In the genomic region with DNA sequence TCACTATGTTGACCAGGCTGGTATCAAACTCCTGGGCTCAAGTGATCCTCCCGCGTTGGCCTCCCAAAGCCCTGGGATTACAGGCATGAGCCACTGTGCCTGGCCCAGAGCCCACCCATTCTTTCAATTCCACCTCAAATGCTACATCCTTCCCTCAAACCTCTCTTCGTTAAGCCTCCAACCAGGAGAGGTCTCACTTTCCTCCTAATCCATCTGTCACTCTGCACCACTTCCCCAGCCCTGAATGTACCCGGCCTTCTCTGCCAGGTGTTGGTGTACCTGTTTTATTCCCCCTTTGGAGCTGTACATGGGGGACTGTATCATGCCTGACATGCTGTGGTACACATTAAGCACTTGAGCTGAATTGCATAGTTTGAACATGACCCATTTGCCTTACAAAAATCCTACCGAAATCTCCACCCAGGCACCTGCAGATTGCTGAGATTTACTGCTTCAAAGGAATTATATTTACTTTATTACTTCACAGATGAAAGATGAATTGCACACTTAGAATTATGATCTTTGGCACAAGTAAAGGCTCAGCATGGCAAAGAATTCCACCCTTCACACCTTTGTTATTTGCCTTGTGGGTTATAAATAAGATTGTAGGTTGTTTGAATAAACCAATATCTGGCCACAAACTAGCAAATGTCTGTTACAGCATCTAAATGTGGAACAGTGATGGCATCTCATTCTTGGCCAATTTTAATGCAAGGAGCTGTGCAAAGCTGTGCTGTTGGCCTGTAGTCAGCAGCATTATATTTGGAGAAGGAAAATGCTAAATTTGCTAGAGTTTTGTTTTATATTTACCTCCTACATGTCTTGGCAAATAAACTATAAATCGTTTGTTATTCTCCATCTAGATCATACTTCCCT, we compare ENCODE assay signal across 1 cellular context.
TF ChIP-seq lines count a peak whose summit lies in the region.

No MANE protein-coding gene starts in this region.

TF ChIP-seq in GM12891, 5 proteins besides CTCF, POLR2A, EP300 and RAD21:
- TF ChIP-seq TAF1 (IDR thresholded peaks at IDR 0.05; ENCODE audit: low read depth, low read length) (no peak), POLR2AphosphoS5 (IDR thresholded peaks at IDR 0.05; ENCODE audit: low read depth, low read length) (no peak), SPI1 (IDR thresholded peaks at IDR 0.05; ENCODE audit: low read depth, low read length) (no peak), POU2F2 (IDR thresholded peaks at IDR 0.05; ENCODE audit: low read depth, low read length) (no peak), PAX5 (IDR thresholded peaks at IDR 0.05; ENCODE audit: insufficient read depth, low read length, severe bottlenecking) (no peak)
